Comparison of ENCODE assay signal across 23 cellular contexts in the genomic region with DNA sequence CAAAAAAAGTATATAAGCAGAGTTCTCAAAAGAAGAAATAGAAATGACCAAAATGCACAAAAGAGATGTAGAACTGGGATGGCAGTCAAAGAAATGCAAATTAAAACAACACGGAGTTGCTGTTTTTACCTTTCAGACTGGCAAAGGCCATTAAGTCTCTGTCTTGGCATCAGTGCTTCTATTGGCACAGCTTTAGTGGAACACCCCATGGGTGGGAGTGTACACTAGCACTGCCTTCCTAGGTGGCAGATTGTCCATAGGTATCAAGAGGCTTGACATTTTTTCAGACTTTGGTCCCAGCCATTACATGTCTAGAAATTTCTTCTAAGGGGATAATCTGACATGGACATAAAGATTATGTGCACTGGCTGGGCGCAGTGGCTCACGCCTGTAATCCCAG.
DNase-seq lines count a peak whose midpoint lies in the region; ATAC-seq and TF ChIP-seq lines count a peak whose summit lies in the region.
"Had no signal": no experiment of that assay in that cellular context is flagged by ENCODE, and none has a peak within 500 bp of the region (broad histone marks: within the 10 kb centered on the region; RNA-seq: fewer than 3 reads in every experiment).

No MANE protein-coding gene starts in this region.

- H3K27me3 Mint-ChIP-seq in nephron (ENCODE audit: low read depth): no peaks in the 10 kb centered on the region

- peaks cover 27% of the 10 kb centered on the region for H3K36me3 Mint-ChIP-seq in nephron (ENCODE audit: low read depth)
- H3K36me3 Mint-ChIP-seq: CD4-positive, alpha-beta memory T cell had no signal

- peaks cover 40% of the 10 kb centered on the region for H3K4me1 Mint-ChIP-seq in nephron
- H3K4me1 Mint-ChIP-seq: CD4-positive, alpha-beta memory T cell had no signal

- ATAC-seq in GM21367 (IDR thresholded peaks at IDR 0.05; ENCODE audit: unreplicated experiment) (no peak), HG02981 (IDR thresholded peaks at IDR 0.05; ENCODE audit: unreplicated experiment) (no peak), HG03025 (IDR thresholded peaks at IDR 0.05; ENCODE audit: low FRiP score, unreplicated experiment) (no peak)
- ATAC-seq: GM12878, GM23338 had no signal

- no peak overlapping the region for H3K4me3 Mint-ChIP-seq in nephron
- H3K4me3 Mint-ChIP-seq: CD4-positive, alpha-beta memory T cell; GM23338 had no signal

- DNase-seq in ecto neural progenitor cell (ENCODE audit: low spot score) (peak; percentile 12), NCI-H1048 (lab: John Stamatoyannopoulos, UW) (no peak)
- DNase-seq: ACHN; Caco-2; CD4-positive, alpha-beta memory T cell; DMS 273 treated with DMSO at 0.1 percent for 48 hours; DMS79 treated with DMSO at 0.1 percent for 48 hours; KG1; NCI-H1105; NCI-H146; NCI-H2029 treated with DMSO at 0.1 percent for 48 hours; NCI-H2171 treated with DMSO at 0.1 percent for 48 hours; NCI-H526; Peyer's patch had no signal

- peak overlapping the region; percentile 94 for H3K27ac ChIP-seq in VCaP
- H3K27ac ChIP-seq: BLaER1, HL-60, Peyer's patch had no signal

- peak overlapping the region; percentile 68 to 85 (median 84) for H3K27ac Mint-ChIP-seq in nephron
- H3K27ac Mint-ChIP-seq: CD4-positive, alpha-beta memory T cell; GM23338 had no signal

- H3K9me3 Mint-ChIP-seq in nephron: peaks cover 14% of the 10 kb centered on the region
- H3K9me3 Mint-ChIP-seq: GM23338 had no signal

- TF ChIP-seq CTCF in VCaP (conservative IDR thresholded peaks at IDR 0.05) (no peak), nephron (IDR thresholded peaks at IDR 0.05; ENCODE audit: unreplicated experiment in 3 of 3) (no peak)
